Comparison of ENCODE assay signal across 16 cellular contexts in genomic region chr18:7464245-7464966, GRCh38.
DNase-seq lines count a peak whose midpoint lies in the region; ATAC-seq and TF ChIP-seq lines count a peak whose summit lies in the region.
"Had no signal": no experiment of that assay in that cellular context is flagged by ENCODE, and none has a peak within 500 bp of the region (broad histone marks: within the 10 kb centered on the region; RNA-seq: fewer than 3 reads in every experiment).

No MANE protein-coding gene starts in this region.

- H3K4me1 ChIP-seq in heart right ventricle, result peaks cover 0 to 58% (median 34%) of the 10 kb centered on the region in 9 donors
- H3K4me1 ChIP-seq in muscle layer of colon (ENCODE audit: insufficient read depth, low read length), result peaks cover 54% of the 10 kb centered on the region
- H3K4me1 ChIP-seq in transverse colon, result peaks cover 0 to 12% (median 2%) of the 10 kb centered on the region in 4 donors
- H3K4me1 ChIP-seq in HAP-1, result no peaks in the 10 kb centered on the region

- intact Hi-C loops in heart right ventricle (cut with DNase I), result loop anchor here in 4 of 10 donors (2.0 to 10.0 kb wide), 4 partner anchors 100 to 190 kb away; partner anchors contain the start of gene PTPRM (in 3 of the 4)
- intact Hi-C loops in transverse colon (cut with DNase I; ENCODE audit: low total_unique reads), result no loop called here

- ATAC-seq in heart right ventricle (peak; percentile 76 to 95 (median 88)), GM18858 (IDR thresholded peaks at IDR 0.05; ENCODE audit: unreplicated experiment) (no peak)
- ATAC-seq: K562, Panc1 had no signal

- H3K9ac ChIP-seq in muscle layer of colon (ENCODE audit: low read length), result no peak overlapping the region

- peak; percentile 42 for TF ChIP-seq EP300 in transverse colon (IDR thresholded peaks at IDR 0.05; ENCODE audit: low read depth)

- no peaks in the 10 kb centered on the region for H3K27me3 ChIP-seq in heart right ventricle
- H3K27me3 ChIP-seq in muscle layer of colon (ENCODE audit: control insufficient read depth in 1 of 2, insufficient read depth in 2 of 2, low read length in 2 of 2), result no peaks in the 10 kb centered on the region
- H3K27me3 ChIP-seq in transverse colon, result no peaks in the 10 kb centered on the region
- H3K27me3 ChIP-seq in HAP-1 (ENCODE audit: low read depth), result no peaks in the 10 kb centered on the region

- TF ChIP-seq POLR2A in transverse colon (IDR thresholded peaks at IDR 0.05), result no peak

- WGBS in heart right ventricle, 2 donors, result 38 to 77% methylated on average over 1 of the region's 1 CpG
- 41% methylated on average over 1 of the region's 1 CpG; no CpG with 5 or more reads in 1 of the 2 donors for WGBS in transverse colon (ENCODE audit: low coverage in 1 of 2), 2 donors

- H3K4me3 ChIP-seq in heart right ventricle (no peak overlapping the region), muscle layer of colon (ENCODE audit: low read depth in 1 of 2, low read length in 2 of 2) (no peak overlapping the region), transverse colon (no peak overlapping the region), HAP-1 (no peak overlapping the region)
- H3K4me3 ChIP-seq: K562 had no signal

- H3K36me3 ChIP-seq in heart right ventricle, result no peaks in the 10 kb centered on the region
- no peaks in the 10 kb centered on the region for H3K36me3 ChIP-seq in muscle layer of colon (ENCODE audit: insufficient read depth, low read length)
- H3K36me3 ChIP-seq in transverse colon, result no peaks in the 10 kb centered on the region
- H3K36me3 ChIP-seq in HAP-1 (replicated peaks), result no peaks in the 10 kb centered on the region

- peak; percentile 12 for DNase-seq in astrocyte of the hippocampus (ENCODE audit: low read depth, low spot score)
- peak in 1 of 2 donors; percentile 53 for DNase-seq in heart right ventricle
- no peak for DNase-seq in transverse colon
- DNase-seq in HAP-1 (ENCODE audit: low spot score in 2 of 2), result no peak
- no peak for DNase-seq in iPS-NIHi7 (ENCODE audit: extremely low spot score)
- DNase-seq: ACHN, AML-193, COR-L47, NCI-H146, NCI-H2081, NCI-H774, SHP77 had no signal

- H3K9me3 ChIP-seq in heart right ventricle, result no peaks in the 10 kb centered on the region
- H3K9me3 ChIP-seq in muscle layer of colon (ENCODE audit: low read length), result no peaks in the 10 kb centered on the region
- no peaks in the 10 kb centered on the region for H3K9me3 ChIP-seq in transverse colon
- H3K9me3 ChIP-seq in HAP-1, result no peaks in the 10 kb centered on the region

- TF ChIP-seq CTCF in heart right ventricle (IDR thresholded peaks at IDR 0.05) (no peak), transverse colon (IDR thresholded peaks at IDR 0.05) (no peak)

- in situ Hi-C loops in transverse colon (cut with MboI; ENCODE audit: low pct_ligation_motif_present in 1 of 4, low pct_unique_long_range_greater_than_20kb in 1 of 4, low sequenced_read_pairs in 3 of 4) (no loop called here), HAP-1 (cut with MboI; ENCODE audit: low sequenced_read_pairs) (no loop called here)

- H3K27ac ChIP-seq in heart right ventricle (peak overlapping the region in 9 of 10 donors; percentile 42 to 86 (median 70)), muscle layer of colon (ENCODE audit: low read depth, low read length) (peak overlapping the region; percentile 60), transverse colon (peak overlapping the region in 3 of 4 donors; percentile 36 to 79 (median 73))
